In the genomic region with DNA sequence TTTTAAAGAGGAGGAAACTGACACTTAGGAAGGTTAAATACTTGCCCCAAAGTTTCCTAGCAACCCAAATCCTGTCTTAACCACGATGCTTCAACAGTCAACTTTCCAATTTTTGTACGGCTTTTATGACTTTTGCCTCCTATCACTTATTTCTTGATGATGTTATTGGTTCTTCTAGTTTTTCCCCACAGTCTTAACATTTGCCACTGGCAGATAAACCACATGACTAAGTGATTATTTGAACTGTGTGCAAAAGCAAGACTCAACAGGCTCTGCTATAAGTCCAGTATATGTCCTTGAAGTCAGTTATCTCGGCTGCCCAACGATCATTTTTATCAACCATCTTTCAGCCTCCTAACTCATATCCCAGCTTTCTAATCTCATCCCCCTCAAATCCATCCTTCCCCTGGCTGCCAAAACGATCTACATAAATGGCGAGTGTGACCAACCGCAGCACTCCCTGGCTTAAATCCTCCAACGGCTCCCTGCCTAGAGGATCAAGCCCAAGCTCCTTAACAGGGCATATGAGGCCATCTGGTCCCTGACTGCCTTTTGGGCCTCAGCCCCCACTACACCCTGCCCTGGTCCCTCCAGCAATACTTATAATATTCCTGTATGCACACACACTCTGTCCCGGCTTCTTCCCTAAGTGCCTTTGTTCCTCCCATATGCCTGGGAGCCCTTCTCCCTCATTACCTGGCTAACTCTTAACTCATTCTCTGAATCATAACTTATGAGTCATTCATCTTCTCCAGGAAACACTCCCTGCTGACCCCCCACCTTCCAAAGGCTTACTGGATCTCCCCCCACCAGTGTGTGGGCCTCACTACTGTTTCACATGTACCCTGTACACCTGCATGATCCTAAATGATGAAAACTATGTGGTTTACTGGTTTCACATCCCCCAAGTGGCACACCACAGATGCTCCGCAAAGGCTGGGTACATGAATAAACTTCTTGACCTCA, we compare ENCODE assay signal across 8 cellular contexts. TPM values are rescaled to one million over a fixed set of nuclear protein-coding genes. Genes with fewer than 3 reads are reported as not detected.
DNase-seq lines count a peak whose midpoint lies in the region; ATAC-seq and TF ChIP-seq lines count a peak whose summit lies in the region.

No MANE protein-coding gene starts in this region.

- H3K4me3 ChIP-seq in GM08714 (ENCODE audit: low read length) (peak overlapping the region; percentile 60; the same call in 1 of the 2 replicates), right cardiac atrium (ENCODE audit: low read length) (no peak overlapping the region)
- peak overlapping the region; percentile 45 for H3K4me3 ChIP-seq in Jurkat, Clone E6-1 (ENCODE audit: low read length)

- CTCF ChIA-PET in HEK293T (lab: Yijun Ruan, JAX): no interaction called here

- no peaks in the 10 kb centered on the region for H3K9me3 ChIP-seq in right cardiac atrium (ENCODE audit: control insufficient read depth, low read length)

- WGBS in right cardiac atrium: 51% methylated on average over 10 of the region's 10 CpGs

- H3K27me3 ChIP-seq in right cardiac atrium (ENCODE audit: control insufficient read depth, insufficient read depth): no peaks in the 10 kb centered on the region

- ATAC-seq in GM21619 (IDR thresholded peaks at IDR 0.05; ENCODE audit: unreplicated experiment) (peak; percentile 74), right cardiac atrium (peak in 1 of 2 donors; percentile 6)

- POLR2A ChIA-PET in HEK293T (lab: Yijun Ruan, JAX): interaction anchor here (1.0 to 1.6 kb wide), 2 partner anchors 25 to 346 kb away, joined by 3 to 5 read pairs; a partner anchor contains a TSS

- peak overlapping the region; percentile 39 for H3K27ac ChIP-seq in right cardiac atrium (ENCODE audit: low read length)

- intact Hi-C loops in right cardiac atrium (cut with DNase I): no loop called here

- peaks cover 13% of the 10 kb centered on the region for H3K4me1 ChIP-seq in right cardiac atrium (ENCODE audit: control insufficient read depth, insufficient read depth, low read length)

- peak; percentile 88 for DNase-seq in Jurkat, Clone E6-1 (ENCODE audit: low read depth, low spot score)
- DNase-seq in activated CD8-positive, alpha-beta memory T cell treated with anti-CD3 and anti-CD28 coated beads, Interleukin-2, amount 50 U/mL, for 4 hours: peak; percentile 40
- DNase-seq in right cardiac atrium (no peak), superior temporal gyrus (ENCODE audit: extremely low spot score) (no peak), HEK293T (ENCODE audit: extremely low spot score) (no peak)
- peak; percentile 47 to 71 for DNase-seq in stimulated activated CD8-positive, alpha-beta memory T cell treated with anti-CD3 and anti-CD28 coated beads, Interleukin-7, amount 100 ng/mL, for 48 hours (ENCODE audit: extremely low read depth in 1 of 2, low read depth in 1 of 2)

TF ChIP-seq in HEK293T, 16 proteins besides CTCF, POLR2A, EP300 and RAD21:
- TF ChIP-seq ELF4 (IDR thresholded peaks at IDR 0.05): no peak
- TF ChIP-seq CTBP1 (IDR thresholded peaks at IDR 0.05; ENCODE audit: borderline replicate concordance): no peak
- TF ChIP-seq FOXK2 (IDR thresholded peaks at IDR 0.05): no peak
- no peak for TF ChIP-seq ARNT (IDR thresholded peaks at IDR 0.05)
- TF ChIP-seq FOXM1 (IDR thresholded peaks at IDR 0.05; ENCODE audit: borderline replicate concordance): no peak
- TF ChIP-seq SUZ12 (IDR thresholded peaks at IDR 0.05): no peak
- TF ChIP-seq ZNF384 (IDR thresholded peaks at IDR 0.05): no peak
- no peak for TF ChIP-seq FOXA1 (IDR thresholded peaks at IDR 0.05)
- no peak for TF ChIP-seq SP1 (IDR thresholded peaks at IDR 0.05)
- TF ChIP-seq BHLHE40 (IDR thresholded peaks at IDR 0.05; ENCODE audit: borderline replicate concordance): no peak
- TF ChIP-seq TARDBP (IDR thresholded peaks at IDR 0.05): no peak
- no peak for TF ChIP-seq LEF1 (IDR thresholded peaks at IDR 0.05; ENCODE audit: borderline replicate concordance)
- TF ChIP-seq HDGF (IDR thresholded peaks at IDR 0.05; ENCODE audit: borderline replicate concordance): no peak
- TF ChIP-seq NFRKB (IDR thresholded peaks at IDR 0.05): no peak
- TF ChIP-seq, protein P1, sequence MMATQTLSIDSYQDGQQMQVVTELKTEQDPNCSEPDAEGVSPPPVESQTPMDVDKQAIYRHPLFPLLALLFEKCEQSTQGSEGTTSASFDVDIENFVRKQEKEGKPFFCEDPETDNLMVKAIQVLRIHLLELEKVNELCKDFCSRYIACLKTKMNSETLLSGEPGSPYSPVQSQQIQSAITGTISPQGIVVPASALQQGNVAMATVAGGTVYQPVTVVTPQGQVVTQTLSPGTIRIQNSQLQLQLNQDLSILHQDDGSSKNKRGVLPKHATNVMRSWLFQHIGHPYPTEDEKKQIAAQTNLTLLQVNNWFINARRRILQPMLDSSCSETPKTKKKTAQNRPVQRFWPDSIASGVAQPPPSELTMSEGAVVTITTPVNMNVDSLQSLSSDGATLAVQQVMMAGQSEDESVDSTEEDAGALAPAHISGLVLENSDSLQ (IDR thresholded peaks at IDR 0.05): no peak
- TF ChIP-seq L3MBTL2 (conservative IDR thresholded peaks at IDR 0.05): no peak

RNA-seq across cellular contexts. Expression of a gene that starts 8.8 kb away (rescaled TPM):
- 28.2 TPM for polyA plus RNA-seq in Jurkat, Clone E6-1 (2012; ENCODE audit: insufficient read depth, insufficient read length)
- 10 to 100 TPM; 17.9 to 22.2 (median 18.9) TPM for total RNA-seq in right cardiac atrium
- 21.1 TPM for polyA plus RNA-seq in right cardiac atrium

RNA-seq across cellular contexts. Expression of a gene that starts 51.9 kb away (rescaled TPM):
- 21.0 TPM for polyA plus RNA-seq in Jurkat, Clone E6-1 (2012; ENCODE audit: insufficient read depth, insufficient read length)
- 10 to 100 TPM; 25.0 to 48.7 (median 34.2) TPM for total RNA-seq in right cardiac atrium
- 34.9 TPM for polyA plus RNA-seq in right cardiac atrium

Comparison
In these comparisons a context has a peak if more than half of its experiments do, and no peak if none do; other contexts are left out.
1. DNase-seq: peak in Jurkat, Clone E6-1 (single experiment), activated CD8-positive, alpha-beta memory T cell treated with anti-CD3 and anti-CD28 coated beads, Interleukin-2, amount 50 U/mL, for 4 hours (single experiment) and stimulated activated CD8-positive, alpha-beta memory T cell treated with anti-CD3 and anti-CD28 coated beads, Interleukin-7, amount 100 ng/mL, for 48 hours (2 of 2); none in right cardiac atrium (0 of 3), superior temporal gyrus (single experiment) and HEK293T (single experiment).